Comparison of ENCODE assay signal across 8 cellular contexts in genomic region chr22:40436460-40437431, GRCh38.
DNase-seq lines count a peak whose midpoint lies in the region; ATAC-seq and TF ChIP-seq lines count a peak whose summit lies in the region.

No MANE protein-coding gene starts in this region.

- no peak for DNase-seq in activated naive CD4-positive, alpha-beta T cell treated with anti-CD3 and anti-CD28 coated beads, Interleukin-2, amount 10 ng/mL, durations not matched to agents 7 days and 5 days
- DNase-seq in activated naive CD4-positive, alpha-beta T cell (lab: John Stamatoyannopoulos, UW): no peak
- DNase-seq in GM23248 (peak; percentile 73), LoVo (ENCODE audit: low spot score) (peak; percentile 45), SKM-1 (lab: John Stamatoyannopoulos, UW; ENCODE audit: unreplicated experiment) (peak; percentile 92), dermis microvascular lymphatic vessel endothelial cell (ENCODE audit: low read depth in 2 of 2) (peak; percentile 42 to 63), memory B cell (ENCODE audit: low spot score in 2 of 2) (peak; percentile 49), type B pancreatic cell (ENCODE audit: extremely low spot score, unreplicated experiment) (no peak)

- peak overlapping the region; percentile 72 for H3K9ac ChIP-seq in GM23248

- peaks cover 19% of the 10 kb centered on the region; the same call in 1 of the 2 replicates for H3F3A ChIP-seq in GM23248 (ENCODE audit: insufficient read depth)

- H3K9me3 Mint-ChIP-seq in activated naive CD4-positive, alpha-beta T cell treated with anti-CD3 and anti-CD28 coated beads, Interleukin-2, amount 10 ng/mL, durations not matched to agents 7 days and 5 days: no peaks in the 10 kb centered on the region
- no peaks in the 10 kb centered on the region for H3K9me3 Mint-ChIP-seq in memory B cell
- H3K9me3 Mint-ChIP-seq in type B pancreatic cell: no peaks in the 10 kb centered on the region

- H3K36me3 Mint-ChIP-seq in activated naive CD4-positive, alpha-beta T cell treated with anti-CD3 and anti-CD28 coated beads, Interleukin-2, amount 10 ng/mL, durations not matched to agents 7 days and 5 days: peaks cover 31% of the 10 kb centered on the region
- peaks cover 6% of the 10 kb centered on the region for H3K36me3 Mint-ChIP-seq in memory B cell
- H3K36me3 Mint-ChIP-seq in type B pancreatic cell: no peaks in the 10 kb centered on the region

- 0 out of 2 replicates have a peak, but pooled peaks cover 4% of the 10 kb centered on the region for H3K36me3 ChIP-seq in GM23248 (ENCODE audit: low read depth)

- H3K9me2 ChIP-seq in GM23248 (ENCODE audit: insufficient read depth): no peaks in the 10 kb centered on the region

- H3K27me3 Mint-ChIP-seq in activated naive CD4-positive, alpha-beta T cell treated with anti-CD3 and anti-CD28 coated beads, Interleukin-2, amount 10 ng/mL, durations not matched to agents 7 days and 5 days: no peaks in the 10 kb centered on the region
- no peaks in the 10 kb centered on the region for H3K27me3 Mint-ChIP-seq in memory B cell
- H3K27me3 Mint-ChIP-seq in type B pancreatic cell: no peaks in the 10 kb centered on the region

- H3K27ac ChIP-seq in GM23248: peak overlapping the region; percentile 80

- no peak overlapping the region for H3K4me3 Mint-ChIP-seq in activated naive CD4-positive, alpha-beta T cell treated with anti-CD3 and anti-CD28 coated beads, Interleukin-2, amount 10 ng/mL, durations not matched to agents 7 days and 5 days
- peak overlapping the region; percentile 68 for H3K4me3 Mint-ChIP-seq in memory B cell
- no peak overlapping the region for H3K4me3 Mint-ChIP-seq in type B pancreatic cell

- H3K4me1 ChIP-seq in GM23248 (ENCODE audit: insufficient read depth): peaks cover 22% of the 10 kb centered on the region

- H3K27ac Mint-ChIP-seq in activated naive CD4-positive, alpha-beta T cell treated with anti-CD3 and anti-CD28 coated beads, Interleukin-2, amount 10 ng/mL, durations not matched to agents 7 days and 5 days: peak overlapping the region; percentile 73
- H3K27ac Mint-ChIP-seq in memory B cell (peak overlapping the region; percentile 92), type B pancreatic cell (peak overlapping the region; percentile 48)

- peak; percentile 79 for ATAC-seq in memory B cell (ENCODE audit: low read depth)

- peaks cover 39% of the 10 kb centered on the region for H3K4me1 Mint-ChIP-seq in activated naive CD4-positive, alpha-beta T cell treated with anti-CD3 and anti-CD28 coated beads, Interleukin-2, amount 10 ng/mL, durations not matched to agents 7 days and 5 days
- H3K4me1 Mint-ChIP-seq in memory B cell (peaks cover 62% of the 10 kb centered on the region), type B pancreatic cell (ENCODE audit: unreplicated experiment) (peaks cover 11% of the 10 kb centered on the region)

- peak overlapping the region; percentile 42 for H3K4me3 ChIP-seq in GM23248

- no peak overlapping the region for H2AFZ ChIP-seq in GM23248

- peak; percentile 84 for TF ChIP-seq CTCF in type B pancreatic cell (conservative IDR thresholded peaks at IDR 0.05)

- no peaks in the 10 kb centered on the region for H3K9me3 ChIP-seq in GM23248 (ENCODE audit: low read depth)

- H3K79me2 ChIP-seq in GM23248 (ENCODE audit: insufficient read depth): peaks cover 95% of the 10 kb centered on the region

- no peaks in the 10 kb centered on the region for H3K27me3 ChIP-seq in GM23248 (replicated peaks; ENCODE audit: insufficient read depth)

- in situ Hi-C loops in GM23248 (cut with MboI): loop anchor here (25.0 kb wide), 1 partner anchor 201 kb away; the partner anchor contains the start of gene MRTFA

- peak overlapping the region; percentile 70 for H3K4me2 ChIP-seq in GM23248 (ENCODE audit: unreplicated experiment)

- CTCF ChIA-PET in activated naive CD4-positive, alpha-beta T cell treated with anti-CD3 and anti-CD28 coated beads, Interleukin-2, amount 10 ng/mL, durations not matched to agents 7 days and 5 days (lab: Charles Lee): interaction anchor here (0.6 to 5.7 kb wide), 32 partner anchors 9 to 467 kb away, joined by 3 to 95 read pairs (median 4); partner anchors contain the start of gene MRTFA

- no peaks in the 10 kb centered on the region for H4K20me1 ChIP-seq in GM23248 (ENCODE audit: insufficient read depth)

- WGBS in GM23248 (ENCODE audit: low coverage in 1 of 2, low lambda C conversion rate in 2 of 2, missing lambda C conversion rate in 2 of 2), 2 experiments: 47 to 48% methylated on average over 14 of the region's 14 CpGs

Comparison
In these comparisons a context has a peak if more than half of its experiments do, and no peak if none do; other contexts are left out.
1. DNase-seq: peak in GM23248 (single experiment), LoVo (single experiment), SKM-1 (single experiment), dermis microvascular lymphatic vessel endothelial cell (2 of 2) and memory B cell (2 of 2); none in activated naive CD4-positive, alpha-beta T cell treated with anti-CD3 and anti-CD28 coated beads, Interleukin-2, amount 10 ng/mL, durations not matched to agents 7 days and 5 days (single experiment), activated naive CD4-positive, alpha-beta T cell (0 of 4) and type B pancreatic cell (single experiment).
2. Peak in every context shown above with its lines, with median percentiles within 50 percentile points of each other: H3K27ac Mint-ChIP-seq.